Comparison of ENCODE assay signal across 8 cellular contexts in genomic region chr1:153849487-153850185, GRCh38.
DNase-seq lines count a peak whose midpoint lies in the region; ATAC-seq and TF ChIP-seq lines count a peak whose summit lies in the region.

No MANE protein-coding gene starts in this region.

- H3K4me1 ChIP-seq in prostate gland (replicated peaks) (no peaks in the 10 kb centered on the region), testis (no peaks in the 10 kb centered on the region)

- H3K9me3 ChIP-seq in prostate gland, result no peaks in the 10 kb centered on the region
- no peaks in the 10 kb centered on the region for H3K9me3 ChIP-seq in testis

- ATAC-seq in GM19035 (IDR thresholded peaks at IDR 0.05; ENCODE audit: unreplicated experiment) (peak; percentile 57), HG02970 (IDR thresholded peaks at IDR 0.05; ENCODE audit: low FRiP score, unreplicated experiment) (peak; percentile 72)

- H3K27ac ChIP-seq in prostate gland (no peak overlapping the region), testis (no peak overlapping the region)

- DNase-seq in SIG-M5 treated with dmso at 0.1 percent for 504 hours (lab: John Stamatoyannopoulos, UW; ENCODE audit: unreplicated experiment) (peak; percentile 91), prostate gland (ENCODE audit: low spot score) (no peak), iPS-NIHi7 (ENCODE audit: extremely low spot score) (no peak), testis (no peak), NCI-H2029 treated with DMSO at 0.1 percent for 48 hours (lab: John Stamatoyannopoulos, UW) (no peak)
- DNase-seq in stimulated activated CD4-positive, alpha-beta T cell treated with anti-CD3 and anti-CD28 coated beads, Interleukin-15, amount 100 ng/mL, for 24 hours, result peak; percentile 33

- no peak for TF ChIP-seq CTCF in prostate gland (IDR thresholded peaks at IDR 0.05)
- no peak for TF ChIP-seq CTCF in testis (IDR thresholded peaks at IDR 0.05)

- H3K27me3 ChIP-seq in prostate gland (replicated peaks; ENCODE audit: insufficient read depth) (no peaks in the 10 kb centered on the region), testis (no peaks in the 10 kb centered on the region)

- H3K4me3 ChIP-seq in prostate gland, result no peak overlapping the region
- no peak overlapping the region for H3K4me3 ChIP-seq in testis

- WGBS in prostate gland, result 68% methylated on average over 5 of the region's 5 CpGs
- 68 to 73% methylated on average over 5 of the region's 5 CpGs for WGBS in testis, 2 donors

- TF ChIP-seq POLR2A in prostate gland (IDR thresholded peaks at IDR 0.05) (no peak), testis (IDR thresholded peaks at IDR 0.05) (no peak)

- H3K36me3 ChIP-seq in prostate gland, result no peaks in the 10 kb centered on the region
- H3K36me3 ChIP-seq in testis (ENCODE audit: low read depth, missing control alignments), result no peaks in the 10 kb centered on the region

- intact Hi-C loops in prostate gland (cut with DNase I), result no loop called here
- intact Hi-C loops in testis (cut with DNase I; ENCODE audit: low total_unique reads), result no loop called here

Comparison
In these comparisons a context has a peak if more than half of its experiments do, and no peak if none do; other contexts are left out.
1. DNase-seq: peak in SIG-M5 treated with dmso at 0.1 percent for 504 hours (single experiment) and stimulated activated CD4-positive, alpha-beta T cell treated with anti-CD3 and anti-CD28 coated beads, Interleukin-15, amount 100 ng/mL, for 24 hours (single experiment); none in prostate gland (single experiment), iPS-NIHi7 (single experiment), testis (single experiment) and NCI-H2029 treated with DMSO at 0.1 percent for 48 hours (single experiment).